In the genomic region with DNA sequence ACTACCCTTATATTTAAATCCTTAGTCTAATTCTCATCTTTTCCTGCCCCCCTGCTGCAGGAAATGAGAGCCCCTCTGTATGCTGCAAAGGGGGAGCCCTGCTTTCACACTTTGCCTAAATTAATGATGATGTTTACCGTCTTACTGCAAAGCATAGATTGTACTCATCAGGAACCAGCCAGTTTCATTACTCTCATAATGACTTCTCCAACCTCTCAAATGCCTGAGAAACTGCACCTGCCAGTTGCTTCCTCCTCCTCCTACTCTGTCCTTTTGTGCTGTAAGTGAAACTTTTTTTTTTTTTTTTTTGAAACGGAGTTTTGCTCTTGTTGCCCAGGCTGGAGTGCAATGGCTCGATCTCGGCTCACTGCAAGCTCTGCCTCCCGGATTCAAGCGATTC, we compare ENCODE assay signal across 11 cellular contexts.
DNase-seq lines count a peak whose midpoint lies in the region; ATAC-seq and TF ChIP-seq lines count a peak whose summit lies in the region.
"Had no signal": no experiment of that assay in that cellular context is flagged by ENCODE, and none has a peak within 500 bp of the region (broad histone marks: within the 10 kb centered on the region; RNA-seq: fewer than 3 reads in every experiment).

No MANE protein-coding gene starts in this region.

- peaks cover 21% of the 10 kb centered on the region for H3K36me3 Mint-ChIP-seq in dendritic cell treated with granulocyte-macrophage colony-stimulating factor and Interleukin-4, amounts not matched to agents 40 ng/mL and 50 ng/mL, for 4 days (ENCODE audit: low read depth)
- H3K36me3 Mint-ChIP-seq: neural progenitor cell had no signal

- H3K27ac ChIP-seq in spleen = peak overlapping the region in 1 of 8 donors; percentile 25
- H3K27ac ChIP-seq: neural progenitor cell had no signal

- H3K9me3 Mint-ChIP-seq in dendritic cell treated with granulocyte-macrophage colony-stimulating factor and Interleukin-4, amounts not matched to agents 40 ng/mL and 50 ng/mL, for 4 days = peaks cover 24% of the 10 kb centered on the region

- TF ChIP-seq CTCF in spleen (IDR thresholded peaks at IDR 0.05 in 8 of 11, conservative IDR thresholded peaks at IDR 0.05 in 3 of 11) = no peak

- no peaks in the 10 kb centered on the region for H3K27me3 ChIP-seq in spleen (replicated peaks in 1 of 7)
- H3K27me3 ChIP-seq: neural progenitor cell had no signal

- 42 to 56% (median 53%) methylated on average over 6 of the region's 6 CpGs for WGBS in spleen, 5 donors

- H3K4me1 ChIP-seq in spleen = peaks cover 0 to 25% (median 14%) of the 10 kb centered on the region in 6 donors

- no peaks in the 10 kb centered on the region for H3K36me3 ChIP-seq in spleen
- H3K36me3 ChIP-seq: neural progenitor cell had no signal

- H3K9me3 ChIP-seq in spleen = peaks cover 0 to 17% (median 9%) of the 10 kb centered on the region in 8 donors

- H3K27ac Mint-ChIP-seq in dendritic cell treated with granulocyte-macrophage colony-stimulating factor and Interleukin-4, amounts not matched to agents 40 ng/mL and 50 ng/mL, for 4 days = peak overlapping the region; percentile 77
- H3K27ac Mint-ChIP-seq: neural progenitor cell had no signal

- peak; percentile 76 for ATAC-seq in GM18520 (IDR thresholded peaks at IDR 0.05; ENCODE audit: unreplicated experiment)
- peak; percentile 84 for ATAC-seq in GM21528 (IDR thresholded peaks at IDR 0.05; ENCODE audit: low FRiP score, unreplicated experiment)
- peak; percentile 79 for ATAC-seq in HG03460 (IDR thresholded peaks at IDR 0.05; ENCODE audit: unreplicated experiment)

- intact Hi-C loops in dendritic cell treated with granulocyte-macrophage colony-stimulating factor and Interleukin-4, amounts not matched to agents 40 ng/mL and 50 ng/mL, for 4 days (cut with micrococcal nuclease) = loop anchor here (5.0 kb wide), 1 partner anchor 33 kb away; no protein-coding TSS in a partner anchor
- intact Hi-C loops in spleen (cut with DNase I; ENCODE audit: low total_unique reads) = no loop called here

- H3K4me3 Mint-ChIP-seq in dendritic cell treated with granulocyte-macrophage colony-stimulating factor and Interleukin-4, amounts not matched to agents 40 ng/mL and 50 ng/mL, for 4 days = peak overlapping the region; percentile 35
- H3K4me3 Mint-ChIP-seq: neural progenitor cell had no signal

- no peak for TF ChIP-seq POLR2A in spleen (IDR thresholded peaks at IDR 0.05)

- no peak overlapping the region for H3K4me3 ChIP-seq in spleen
- H3K4me3 ChIP-seq: neural progenitor cell had no signal

- DNase-seq in SKM-1 treated with dmso at 0.1 percent for 144 hours (lab: John Stamatoyannopoulos, UW; ENCODE audit: unreplicated experiment) (no peak), NCI-H526 treated with DMSO at 0.1 percent for 48 hours (lab: John Stamatoyannopoulos, UW) (no peak), A172 (ENCODE audit: low spot score) (no peak), spleen (no peak)
- DNase-seq: activated CD4-positive, alpha-beta T cell treated with anti-CD3 and anti-CD28 coated beads, Interleukin-2, amount 50 U/mL, for 48 hours; NCI-H2081 had no signal

- H3K27me3 Mint-ChIP-seq in dendritic cell treated with granulocyte-macrophage colony-stimulating factor and Interleukin-4, amounts not matched to agents 40 ng/mL and 50 ng/mL, for 4 days = no peaks in the 10 kb centered on the region

- peaks cover 63% of the 10 kb centered on the region for H3K4me1 Mint-ChIP-seq in dendritic cell treated with granulocyte-macrophage colony-stimulating factor and Interleukin-4, amounts not matched to agents 40 ng/mL and 50 ng/mL, for 4 days (ENCODE audit: low read depth)
